ENCODE assay signal across 8 cellular contexts in the genomic region with DNA sequence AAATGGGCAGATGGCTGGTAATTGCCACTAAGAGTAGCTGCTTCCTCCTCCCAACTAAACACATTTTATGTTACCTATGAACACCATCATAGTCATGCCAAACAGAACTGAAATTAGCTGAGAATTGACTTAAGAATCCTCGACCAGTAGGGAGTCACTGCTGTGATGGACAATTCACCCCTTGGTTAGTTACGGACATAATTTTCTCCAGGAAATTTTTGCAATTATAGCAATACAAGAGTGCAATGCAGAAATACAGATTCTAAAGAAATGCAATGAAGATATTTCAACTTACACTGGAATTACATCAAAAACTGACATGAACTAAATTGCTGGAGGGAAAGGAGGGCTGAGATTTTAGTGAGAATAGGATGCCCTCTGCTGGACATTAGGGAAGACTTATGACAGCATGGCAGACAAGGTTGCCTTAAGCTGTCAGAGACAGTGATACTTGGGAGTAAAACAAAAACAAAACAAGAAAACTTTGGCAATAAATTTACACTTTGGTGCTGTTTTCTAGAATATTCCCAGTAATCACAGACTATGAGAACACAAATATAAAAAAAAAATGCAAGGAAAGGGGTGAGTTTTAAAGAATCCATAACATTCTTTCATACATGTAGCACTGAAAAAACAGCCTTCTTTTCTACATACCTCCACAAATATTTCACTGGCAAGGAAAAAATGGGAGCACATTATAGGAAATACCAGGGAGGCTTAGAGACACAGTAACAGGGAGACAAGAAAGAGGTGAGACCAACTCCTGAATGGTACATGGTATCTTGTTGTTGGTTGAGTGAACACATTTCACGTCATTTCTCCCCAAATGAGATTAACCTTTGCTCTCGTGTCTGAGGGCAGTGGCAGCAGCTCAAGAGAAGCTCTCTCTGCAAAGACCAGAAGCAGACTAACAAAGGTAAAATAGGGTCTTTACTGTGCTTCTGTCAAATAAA. TPM values are rescaled to one million over a fixed set of nuclear protein-coding genes. Genes with fewer than 3 reads are reported as not detected.
A peak's percentile ranks its signal among the peaks of the same experiment; 100 is the strongest.
DNase-seq lines count a peak whose midpoint lies in the region; ATAC-seq and TF ChIP-seq lines count a peak whose summit lies in the region.

No MANE protein-coding gene starts in this region.

- H3K4me3 ChIP-seq in OCI-LY1 (ENCODE audit: low read depth, low read length, poor library complexity, severe bottlenecking) (no peak overlapping the region), thyroid gland (replicated peaks in 1 of 3) (no peak overlapping the region)

- H3K79me2 ChIP-seq in OCI-LY1 (ENCODE audit: insufficient read depth, low read length), result no peaks in the 10 kb centered on the region

- H3K4me3 Mint-ChIP-seq in activated T-cell treated with anti-CD3 and anti-CD28 coated beads, Interleukin-2, amount 50 U/mL, for 4 hours, result no peak overlapping the region
- H3K4me3 Mint-ChIP-seq in activated T-cell treated with anti-CD3 and anti-CD28 coated beads, Interleukin-2, amount 50 U/mL, for 24 hours, result no peak overlapping the region

- intact Hi-C loops in thyroid gland (cut with DNase I), result loop anchor here (5.0 kb wide), 1 partner anchor 175 kb away; the partner anchor contains the start of gene SIK2

- peak overlapping the region; percentile 13; the same call in 1 of the 2 replicates for H3K9ac ChIP-seq in OCI-LY1 (ENCODE audit: low read length)

- H3F3A ChIP-seq in OCI-LY1 (ENCODE audit: insufficient read depth, low read length), result no peaks in the 10 kb centered on the region

- H3K27ac ChIP-seq in OCI-LY1 (ENCODE audit: low read depth, low read length, poor library complexity, severe bottlenecking) (peak overlapping the region; percentile 76), caudate nucleus (ENCODE audit: low read depth, low read length) (peak overlapping the region; percentile 53), layer of hippocampus (ENCODE audit: low read depth, low read length) (peak overlapping the region; percentile 22), thyroid gland (peak overlapping the region in 1 of 3 donors; percentile 27)

- 69 to 75% methylated on average over 4 of the region's 4 CpGs for whole genome bisulfite sequencing in thyroid gland, 2 donors

- no peaks in the 10 kb centered on the region for H3K36me3 Mint-ChIP-seq in activated T-cell treated with anti-CD3 and anti-CD28 coated beads, Interleukin-2, amount 50 U/mL, for 4 hours (ENCODE audit: insufficient read depth)
- H3K36me3 Mint-ChIP-seq in activated T-cell treated with anti-CD3 and anti-CD28 coated beads, Interleukin-2, amount 50 U/mL, for 24 hours (ENCODE audit: low read depth), result peaks cover 1% of the 10 kb centered on the region

- H3K36me3 ChIP-seq in OCI-LY1 (ENCODE audit: insufficient read depth, low read length) (no peaks in the 10 kb centered on the region), thyroid gland (no peaks in the 10 kb centered on the region)

- H3K27me3 ChIP-seq in OCI-LY1 (ENCODE audit: insufficient read depth, low read length), result no peaks in the 10 kb centered on the region
- no peaks in the 10 kb centered on the region for H3K27me3 ChIP-seq in layer of hippocampus (ENCODE audit: control insufficient read depth, insufficient read depth, low read length)
- H3K27me3 ChIP-seq in thyroid gland, result no peaks in the 10 kb centered on the region

- no peak overlapping the region for H3K27ac Mint-ChIP-seq in activated T-cell treated with anti-CD3 and anti-CD28 coated beads, Interleukin-2, amount 50 U/mL, for 24 hours

- H3K4me2 ChIP-seq in OCI-LY1 (ENCODE audit: low read length), result peak overlapping the region; percentile 35

- no peaks in the 10 kb centered on the region for H3K9me3 ChIP-seq in OCI-LY1 (ENCODE audit: low read length)
- no peaks in the 10 kb centered on the region for H3K9me3 ChIP-seq in thyroid gland

- H3K9me2 ChIP-seq in OCI-LY1 (ENCODE audit: low read depth, low read length), result no peaks in the 10 kb centered on the region

- H3K4me1 Mint-ChIP-seq in activated T-cell treated with anti-CD3 and anti-CD28 coated beads, Interleukin-2, amount 50 U/mL, for 4 hours (ENCODE audit: low read depth), result no peaks in the 10 kb centered on the region
- H3K4me1 Mint-ChIP-seq in activated T-cell treated with anti-CD3 and anti-CD28 coated beads, Interleukin-2, amount 50 U/mL, for 24 hours (ENCODE audit: low read depth), result no peaks in the 10 kb centered on the region

- H2AFZ ChIP-seq in OCI-LY1 (ENCODE audit: low read length), result no peak overlapping the region

- H3K4me1 ChIP-seq in OCI-LY1 (ENCODE audit: insufficient read depth, low read length, severe bottlenecking) (peaks cover 20% of the 10 kb centered on the region), thyroid gland (peaks cover 12 to 13% of the 10 kb centered on the region in 2 donors)

- no peak for DNase-seq in activated T-cell treated with anti-CD3 and anti-CD28 coated beads, Interleukin-2, amount 50 U/mL, for 4 hours
- no peak for DNase-seq in activated T-cell treated with anti-CD3 and anti-CD28 coated beads, Interleukin-2, amount 50 U/mL, for 24 hours
- DNase-seq in HuH-7 (ENCODE audit: low spot score), result peak; percentile 32
- peak in 19 of 61 donors; percentile 5 to 69 (median 17) for DNase-seq in caudate nucleus (lab: John Stamatoyannopoulos, UW)
- DNase-seq in thyroid gland, result peak in 1 of 2 donors; percentile 11

- no peaks in the 10 kb centered on the region for H4K20me1 ChIP-seq in OCI-LY1 (ENCODE audit: insufficient read depth, low read length)

- no peak for TF ChIP-seq POLR2A in thyroid gland (IDR thresholded peaks at IDR 0.05)

- peak; percentile 74 to 86 for ATAC-seq in activated T-cell treated with anti-CD3 and anti-CD28 coated beads, Interleukin-2, amount 50 U/mL, for 4 hours
- peak; percentile 53 for ATAC-seq in GM21515 (IDR thresholded peaks at IDR 0.05; ENCODE audit: unreplicated experiment)

- TF ChIP-seq CTCF in OCI-LY1 (IDR thresholded peaks at IDR 0.05; ENCODE audit: low read length) (peak; percentile 98), thyroid gland (IDR thresholded peaks at IDR 0.05) (peak; percentile 23 to 94 (median 77))

- no peaks in the 10 kb centered on the region for H3K27me3 Mint-ChIP-seq in activated T-cell treated with anti-CD3 and anti-CD28 coated beads, Interleukin-2, amount 50 U/mL, for 4 hours (ENCODE audit: low read depth)
- H3K27me3 Mint-ChIP-seq in activated T-cell treated with anti-CD3 and anti-CD28 coated beads, Interleukin-2, amount 50 U/mL, for 24 hours, result no peaks in the 10 kb centered on the region

- no peaks in the 10 kb centered on the region for H3K9me3 Mint-ChIP-seq in activated T-cell treated with anti-CD3 and anti-CD28 coated beads, Interleukin-2, amount 50 U/mL, for 4 hours
- no peaks in the 10 kb centered on the region for H3K9me3 Mint-ChIP-seq in activated T-cell treated with anti-CD3 and anti-CD28 coated beads, Interleukin-2, amount 50 U/mL, for 24 hours

RNA-seq across cellular contexts. Expression of gene PPP2R1B, which starts 11.2 kb away (rescaled TPM):
- total RNA-seq in activated T-cell treated with anti-CD3 and anti-CD28 coated beads, Interleukin-2, amount 50 U/mL, for 4 hours, result 10 to 100 TPM; 57.3 to 66.8 (median 59.0) TPM
- total RNA-seq in thyroid gland, result 10 to 100 TPM; 22.4 to 39.2 (median 25.3) TPM
